ENCODE assay signal across 1 cellular context in the genomic region with DNA sequence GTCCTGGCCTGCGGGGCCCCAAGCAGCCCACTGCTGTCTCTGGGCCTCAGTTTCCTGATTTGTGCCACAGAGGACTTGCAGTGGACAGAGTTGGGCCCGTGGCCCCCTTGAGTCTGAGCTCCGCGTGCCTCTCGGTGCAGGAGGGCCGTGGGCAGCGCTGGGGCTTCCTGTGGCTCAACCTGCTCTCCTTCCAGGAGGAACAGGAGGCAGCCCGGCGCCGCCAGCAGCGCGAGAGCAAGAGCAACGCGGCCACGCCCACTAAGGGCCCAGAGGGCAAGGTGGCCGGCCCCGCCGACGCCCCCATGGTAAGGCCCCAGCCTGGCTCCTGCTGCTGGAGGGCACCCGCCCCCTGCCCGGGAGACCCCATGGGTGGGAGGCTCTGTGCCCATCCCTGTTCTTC.
TF ChIP-seq lines count a peak whose summit lies in the region.

No MANE protein-coding gene starts in this region.

TF ChIP-seq in K562, 482 proteins besides CTCF, POLR2A, EP300 and RAD21:
- TF ChIP-seq ZNF197 (CRISPR knock-in tag; IDR thresholded peaks at IDR 0.05; ENCODE audit: low read depth): no peak
- TF ChIP-seq, protein P1, sequence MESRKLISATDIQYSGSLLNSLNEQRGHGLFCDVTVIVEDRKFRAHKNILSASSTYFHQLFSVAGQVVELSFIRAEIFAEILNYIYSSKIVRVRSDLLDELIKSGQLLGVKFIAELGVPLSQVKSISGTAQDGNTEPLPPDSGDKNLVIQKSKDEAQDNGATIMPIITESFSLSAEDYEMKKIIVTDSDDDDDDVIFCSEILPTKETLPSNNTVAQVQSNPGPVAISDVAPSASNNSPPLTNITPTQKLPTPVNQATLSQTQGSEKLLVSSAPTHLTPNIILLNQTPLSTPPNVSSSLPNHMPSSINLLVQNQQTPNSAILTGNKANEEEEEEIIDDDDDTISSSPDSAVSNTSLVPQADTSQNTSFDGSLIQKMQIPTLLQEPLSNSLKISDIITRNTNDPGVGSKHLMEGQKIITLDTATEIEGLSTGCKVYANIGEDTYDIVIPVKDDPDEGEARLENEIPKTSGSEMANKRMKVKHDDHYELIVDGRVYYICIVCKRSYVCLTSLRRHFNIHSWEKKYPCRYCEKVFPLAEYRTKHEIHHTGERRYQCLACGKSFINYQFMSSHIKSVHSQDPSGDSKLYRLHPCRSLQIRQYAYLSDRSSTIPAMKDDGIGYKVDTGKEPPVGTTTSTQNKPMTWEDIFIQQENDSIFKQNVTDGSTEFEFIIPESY (CRISPR knock-in tag; IDR thresholded peaks at IDR 0.05): 0 out of 2 replicates have a peak, but pooled peaks have one; percentile 10
- TF ChIP-seq POLR2G (IDR thresholded peaks at IDR 0.05; ENCODE audit: low read depth, low read length): peak; percentile 29; the same call in 1 of the 2 replicates
